In genomic region chr1:244836598-244836997, GRCh38 we compare ENCODE assay signal across 1 cellular context.
TF ChIP-seq lines count a peak whose summit lies in the region.

No MANE protein-coding gene starts in this region.

TF ChIP-seq in GM12878, 131 proteins besides CTCF, POLR2A, EP300 and RAD21 (continued from another document):
- TF ChIP-seq, protein P1, sequence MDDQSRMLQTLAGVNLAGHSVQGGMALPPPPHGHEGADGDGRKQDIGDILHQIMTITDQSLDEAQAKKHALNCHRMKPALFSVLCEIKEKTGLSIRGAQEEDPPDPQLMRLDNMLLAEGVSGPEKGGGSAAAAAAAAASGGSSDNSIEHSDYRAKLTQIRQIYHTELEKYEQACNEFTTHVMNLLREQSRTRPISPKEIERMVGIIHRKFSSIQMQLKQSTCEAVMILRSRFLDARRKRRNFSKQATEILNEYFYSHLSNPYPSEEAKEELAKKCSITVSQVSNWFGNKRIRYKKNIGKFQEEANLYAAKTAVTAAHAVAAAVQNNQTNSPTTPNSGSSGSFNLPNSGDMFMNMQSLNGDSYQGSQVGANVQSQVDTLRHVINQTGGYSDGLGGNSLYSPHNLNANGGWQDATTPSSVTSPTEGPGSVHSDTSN (IDR thresholded peaks at IDR 0.05; ENCODE audit: insufficient replicate concordance, low read depth, low read length), result no peak
- TF ChIP-seq SUZ12 (IDR thresholded peaks at IDR 0.05; ENCODE audit: unreplicated experiment) (no peak), RBBP5 (conservative IDR thresholded peaks at IDR 0.05) (no peak), RFX5 (IDR thresholded peaks at IDR 0.05; ENCODE audit: low read depth, low read length) (no peak), JUNB (IDR thresholded peaks at IDR 0.05) (no peak)
- TF ChIP-seq, protein P2, sequence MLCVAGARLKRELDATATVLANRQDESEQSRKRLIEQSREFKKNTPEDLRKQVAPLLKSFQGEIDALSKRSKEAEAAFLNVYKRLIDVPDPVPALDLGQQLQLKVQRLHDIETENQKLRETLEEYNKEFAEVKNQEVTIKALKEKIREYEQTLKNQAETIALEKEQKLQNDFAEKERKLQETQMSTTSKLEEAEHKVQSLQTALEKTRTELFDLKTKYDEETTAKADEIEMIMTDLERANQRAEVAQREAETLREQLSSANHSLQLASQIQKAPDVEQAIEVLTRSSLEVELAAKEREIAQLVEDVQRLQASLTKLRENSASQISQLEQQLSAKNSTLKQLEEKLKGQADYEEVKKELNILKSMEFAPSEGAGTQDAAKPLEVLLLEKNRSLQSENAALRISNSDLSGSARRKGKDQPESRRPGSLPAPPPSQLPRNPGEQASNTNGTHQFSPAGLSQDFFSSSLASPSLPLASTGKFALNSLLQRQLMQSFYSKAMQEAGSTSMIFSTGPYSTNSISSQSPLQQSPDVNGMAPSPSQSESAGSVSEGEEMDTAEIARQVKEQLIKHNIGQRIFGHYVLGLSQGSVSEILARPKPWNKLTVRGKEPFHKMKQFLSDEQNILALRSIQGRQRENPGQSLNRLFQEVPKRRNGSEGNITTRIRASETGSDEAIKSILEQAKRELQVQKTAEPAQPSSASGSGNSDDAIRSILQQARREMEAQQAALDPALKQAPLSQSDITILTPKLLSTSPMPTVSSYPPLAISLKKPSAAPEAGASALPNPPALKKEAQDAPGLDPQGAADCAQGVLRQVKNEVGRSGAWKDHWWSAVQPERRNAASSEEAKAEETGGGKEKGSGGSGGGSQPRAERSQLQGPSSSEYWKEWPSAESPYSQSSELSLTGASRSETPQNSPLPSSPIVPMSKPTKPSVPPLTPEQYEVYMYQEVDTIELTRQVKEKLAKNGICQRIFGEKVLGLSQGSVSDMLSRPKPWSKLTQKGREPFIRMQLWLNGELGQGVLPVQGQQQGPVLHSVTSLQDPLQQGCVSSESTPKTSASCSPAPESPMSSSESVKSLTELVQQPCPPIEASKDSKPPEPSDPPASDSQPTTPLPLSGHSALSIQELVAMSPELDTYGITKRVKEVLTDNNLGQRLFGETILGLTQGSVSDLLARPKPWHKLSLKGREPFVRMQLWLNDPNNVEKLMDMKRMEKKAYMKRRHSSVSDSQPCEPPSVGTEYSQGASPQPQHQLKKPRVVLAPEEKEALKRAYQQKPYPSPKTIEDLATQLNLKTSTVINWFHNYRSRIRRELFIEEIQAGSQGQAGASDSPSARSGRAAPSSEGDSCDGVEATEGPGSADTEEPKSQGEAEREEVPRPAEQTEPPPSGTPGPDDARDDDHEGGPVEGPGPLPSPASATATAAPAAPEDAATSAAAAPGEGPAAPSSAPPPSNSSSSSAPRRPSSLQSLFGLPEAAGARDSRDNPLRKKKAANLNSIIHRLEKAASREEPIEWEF (IDR thresholded peaks at IDR 0.05; ENCODE audit: insufficient replicate concordance, low read depth, low read length), result no peak
- TF ChIP-seq, protein P3, sequence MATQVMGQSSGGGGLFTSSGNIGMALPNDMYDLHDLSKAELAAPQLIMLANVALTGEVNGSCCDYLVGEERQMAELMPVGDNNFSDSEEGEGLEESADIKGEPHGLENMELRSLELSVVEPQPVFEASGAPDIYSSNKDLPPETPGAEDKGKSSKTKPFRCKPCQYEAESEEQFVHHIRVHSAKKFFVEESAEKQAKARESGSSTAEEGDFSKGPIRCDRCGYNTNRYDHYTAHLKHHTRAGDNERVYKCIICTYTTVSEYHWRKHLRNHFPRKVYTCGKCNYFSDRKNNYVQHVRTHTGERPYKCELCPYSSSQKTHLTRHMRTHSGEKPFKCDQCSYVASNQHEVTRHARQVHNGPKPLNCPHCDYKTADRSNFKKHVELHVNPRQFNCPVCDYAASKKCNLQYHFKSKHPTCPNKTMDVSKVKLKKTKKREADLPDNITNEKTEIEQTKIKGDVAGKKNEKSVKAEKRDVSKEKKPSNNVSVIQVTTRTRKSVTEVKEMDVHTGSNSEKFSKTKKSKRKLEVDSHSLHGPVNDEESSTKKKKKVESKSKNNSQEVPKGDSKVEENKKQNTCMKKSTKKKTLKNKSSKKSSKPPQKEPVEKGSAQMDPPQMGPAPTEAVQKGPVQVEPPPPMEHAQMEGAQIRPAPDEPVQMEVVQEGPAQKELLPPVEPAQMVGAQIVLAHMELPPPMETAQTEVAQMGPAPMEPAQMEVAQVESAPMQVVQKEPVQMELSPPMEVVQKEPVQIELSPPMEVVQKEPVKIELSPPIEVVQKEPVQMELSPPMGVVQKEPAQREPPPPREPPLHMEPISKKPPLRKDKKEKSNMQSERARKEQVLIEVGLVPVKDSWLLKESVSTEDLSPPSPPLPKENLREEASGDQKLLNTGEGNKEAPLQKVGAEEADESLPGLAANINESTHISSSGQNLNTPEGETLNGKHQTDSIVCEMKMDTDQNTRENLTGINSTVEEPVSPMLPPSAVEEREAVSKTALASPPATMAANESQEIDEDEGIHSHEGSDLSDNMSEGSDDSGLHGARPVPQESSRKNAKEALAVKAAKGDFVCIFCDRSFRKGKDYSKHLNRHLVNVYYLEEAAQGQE (IDR thresholded peaks at IDR 0.05; ENCODE audit: low read depth, low read length), result no peak
